8 cellular contexts compared by ENCODE assay signal in genomic region chr5:129904102-129904666, GRCh38. TPM values are rescaled to one million over a fixed set of nuclear protein-coding genes. Genes with fewer than 3 reads are reported as not detected.
DNase-seq lines count a peak whose midpoint lies in the region; ATAC-seq and TF ChIP-seq lines count a peak whose summit lies in the region.

Gene CHSY3 (plus strand): TSS chr5:129904465.

- peak within 1 kb of the TSS; percentile 8 for H3K27ac Mint-ChIP-seq in activated naive CD4-positive, alpha-beta T cell treated with anti-CD3 and anti-CD28 coated beads, Interleukin-2, amount 50 U/mL, for 24 hours
- peak within 1 kb of the TSS; percentile 46 for H3K27ac Mint-ChIP-seq in nephron progenitor cell

- peak; percentile 34 for ATAC-seq in GM18520 (IDR thresholded peaks at IDR 0.05; ENCODE audit: unreplicated experiment)
- ATAC-seq in HG03045 (IDR thresholded peaks at IDR 0.05; ENCODE audit: unreplicated experiment): peak; percentile 73

- TF ChIP-seq CTCF in nephron progenitor cell (IDR thresholded peaks at IDR 0.05) (no peak), tibial nerve (IDR thresholded peaks at IDR 0.05) (peak in 2 of 5 experiments; percentile 55 to 67)

- H3K9me3 Mint-ChIP-seq in activated naive CD4-positive, alpha-beta T cell treated with anti-CD3 and anti-CD28 coated beads, Interleukin-2, amount 50 U/mL, for 24 hours: no peaks in the 10 kb centered on the region
- no peaks in the 10 kb centered on the region for H3K9me3 Mint-ChIP-seq in nephron progenitor cell

- peak within 1 kb of the TSS; percentile 77 for H3K4me3 Mint-ChIP-seq in activated naive CD4-positive, alpha-beta T cell treated with anti-CD3 and anti-CD28 coated beads, Interleukin-2, amount 50 U/mL, for 24 hours
- H3K4me3 Mint-ChIP-seq in nephron progenitor cell: peak within 1 kb of the TSS; percentile 95

- peak within 1 kb of the TSS; percentile 56 to 85 (median 75) for H3K4me3 ChIP-seq in tibial nerve

- 1% methylated on average over 30 to 41 of the region's 62 CpGs for WGBS in tibial nerve, 2 donors

- H3K9me3 ChIP-seq in tibial nerve: no peaks in the 10 kb centered on the region

- no peaks in the 10 kb centered on the region for H3K36me3 Mint-ChIP-seq in activated naive CD4-positive, alpha-beta T cell treated with anti-CD3 and anti-CD28 coated beads, Interleukin-2, amount 50 U/mL, for 24 hours
- no peaks in the 10 kb centered on the region for H3K36me3 Mint-ChIP-seq in nephron progenitor cell (ENCODE audit: low read depth)

- H3K27ac ChIP-seq in tibial nerve: peak within 1 kb of the TSS; percentile 67 to 94 (median 76)

- peaks cover 15% of the 10 kb centered on the region for H3K4me1 Mint-ChIP-seq in activated naive CD4-positive, alpha-beta T cell treated with anti-CD3 and anti-CD28 coated beads, Interleukin-2, amount 50 U/mL, for 24 hours
- peaks cover 20% of the 10 kb centered on the region for H3K4me1 Mint-ChIP-seq in nephron progenitor cell

- peak in 1 of 2 donors; percentile 14 for TF ChIP-seq EP300 in tibial nerve (IDR thresholded peaks at IDR 0.05)

- peaks cover 0 to 32% (median 5%) of the 10 kb centered on the region in 4 donors for H3K4me1 ChIP-seq in tibial nerve

- no peaks in the 10 kb centered on the region for H3K36me3 ChIP-seq in tibial nerve

- H3K27me3 Mint-ChIP-seq in activated naive CD4-positive, alpha-beta T cell treated with anti-CD3 and anti-CD28 coated beads, Interleukin-2, amount 50 U/mL, for 24 hours: peaks cover 37% of the 10 kb centered on the region
- H3K27me3 Mint-ChIP-seq in nephron progenitor cell (ENCODE audit: low read depth, poor library complexity): peaks cover 37% of the 10 kb centered on the region

- no peaks in the 10 kb centered on the region for H3K27me3 ChIP-seq in tibial nerve

- DNase-seq in AG08395 (ENCODE audit: low spot score): peak; percentile 85
- peak; percentile 77 for DNase-seq in NCI-H748 (lab: John Stamatoyannopoulos, UW; ENCODE audit: unreplicated experiment)
- peak; percentile 85 for DNase-seq in globus pallidus (ENCODE audit: low spot score)
- peak; percentile 85 for DNase-seq in nephron progenitor cell
- peak; percentile 68 to 72 for DNase-seq in tibial nerve (ENCODE audit: low spot score in 2 of 2)

- TF ChIP-seq POLR2A in tibial nerve (IDR thresholded peaks at IDR 0.05): no peak

RNA-seq across cellular contexts. Expression of gene CHSY3, which starts in this region (rescaled TPM):
- 10 to 100 TPM in 1 of 4 donors, 1 to 10 TPM in 3; 3.6 to 11.2 (median 6.2) TPM for total RNA-seq in tibial nerve

Comparison
In these comparisons a context has a peak if more than half of its experiments do, and no peak if none do; other contexts are left out.
1. Peak in every context shown above with its lines: DNase-seq, ATAC-seq, H3K4me3 ChIP-seq and H3K27ac ChIP-seq.